Comparison of ENCODE assay signal across 1 cellular context in genomic region chr2:109067829-109068152, GRCh38.
TF ChIP-seq lines count a peak whose summit lies in the region.

No MANE protein-coding gene starts in this region.

TF ChIP-seq in H1, 55 proteins besides CTCF, POLR2A, EP300 and RAD21 (continued from another document):
- TF ChIP-seq CHD7 (IDR thresholded peaks at IDR 0.05; ENCODE audit: insufficient replicate concordance, low read length) (no peak), RXRA (IDR thresholded peaks at IDR 0.05; ENCODE audit: insufficient read depth, low read depth, low read length) (no peak)
